Comparison of ENCODE assay signal across 1 cellular context in genomic region chr3:47381317-47382157, GRCh38.
TF ChIP-seq lines count a peak whose summit lies in the region.

No MANE protein-coding gene starts in this region.

TF ChIP-seq in HepG2, 621 proteins besides CTCF, POLR2A, EP300 and RAD21 (continued from another document and continues in another):
- TF ChIP-seq GTF3A (CRISPR knock-in tag; conservative IDR thresholded peaks at IDR 0.05) (0 out of 2 replicates have a peak, but pooled peaks have one; percentile 68), JUN (CRISPR knock-in tag; IDR thresholded peaks at IDR 0.05) (no peak), ZSCAN5A (CRISPR knock-in tag; IDR thresholded peaks at IDR 0.05; ENCODE audit: borderline replicate concordance) (0 out of 2 replicates have a peak, but pooled peaks have one; percentile 72), ARID3A (IDR thresholded peaks at IDR 0.05; ENCODE audit: low read depth, low read length) (no peak), NR2F6 (IDR thresholded peaks at IDR 0.05) (no peak), NR2F6 (CRISPR knock-in tag; IDR thresholded peaks at IDR 0.05) (no peak), MTF1 (CRISPR knock-in tag; IDR thresholded peaks at IDR 0.05) (no peak), ZFP62 (CRISPR knock-in tag; IDR thresholded peaks at IDR 0.05) (no peak), MBNL3 (CRISPR knock-in tag; conservative IDR thresholded peaks at IDR 0.05) (no peak), FOXK1 (CRISPR knock-in tag; IDR thresholded peaks at IDR 0.05; ENCODE audit: borderline replicate concordance, low read depth) (0 out of 2 replicates have a peak, but pooled peaks have one; percentile 24), ATF7-NPFF (CRISPR knock-in tag; IDR thresholded peaks at IDR 0.05; ENCODE audit: low read depth) (no peak; the same call in 1 of the 2 replicates), RFX3 (CRISPR knock-in tag; IDR thresholded peaks at IDR 0.05) (no peak), ZNF432 (CRISPR knock-in tag; IDR thresholded peaks at IDR 0.05; ENCODE audit: borderline replicate concordance) (no peak), ZBTB43 (CRISPR knock-in tag; conservative IDR thresholded peaks at IDR 0.05) (no peak; the same call in 1 of the 2 replicates), ZNF547 (CRISPR knock-in tag; IDR thresholded peaks at IDR 0.05) (no peak), ZNF280B (CRISPR knock-in tag; IDR thresholded peaks at IDR 0.05; ENCODE audit: borderline replicate concordance) (no peak), ZNF790 (CRISPR knock-in tag; IDR thresholded peaks at IDR 0.05; ENCODE audit: borderline replicate concordance) (no peak), ZNF17 (CRISPR knock-in tag; IDR thresholded peaks at IDR 0.05) (no peak), ZNF589 (CRISPR knock-in tag; conservative IDR thresholded peaks at IDR 0.05) (no peak; the same call in none of the 2 replicates), ZNF350 (CRISPR knock-in tag; IDR thresholded peaks at IDR 0.05; ENCODE audit: borderline replicate concordance, low read depth) (peak; percentile 24; the same call in 1 of the 2 replicates), ATF1 (CRISPR knock-in tag; IDR thresholded peaks at IDR 0.05) (no peak), SP4 (CRISPR knock-in tag; IDR thresholded peaks at IDR 0.05) (peak; percentile 58; the same call in 1 of the 2 replicates), ZNF138 (CRISPR knock-in tag; IDR thresholded peaks at IDR 0.05; ENCODE audit: low read depth) (no peak), RFX5 (IDR thresholded peaks at IDR 0.05; ENCODE audit: low read depth, low read length) (no peak), ZNF205 (CRISPR knock-in tag; IDR thresholded peaks at IDR 0.05) (no peak), DBP (CRISPR knock-in tag; IDR thresholded peaks at IDR 0.05; ENCODE audit: not compliant biosample characterization) (no peak), ZFP36L2 (CRISPR knock-in tag; IDR thresholded peaks at IDR 0.05) (no peak), MYPOP (CRISPR knock-in tag; IDR thresholded peaks at IDR 0.05) (no peak; the same call in 1 of the 2 replicates), SCMH1 (CRISPR knock-in tag; IDR thresholded peaks at IDR 0.05; ENCODE audit: borderline replicate concordance) (no peak), SYNCRIP (IDR thresholded peaks at IDR 0.05; ENCODE audit: insufficient read depth, low read depth, low read length) (no peak), ZNF331 (CRISPR knock-in tag; IDR thresholded peaks at IDR 0.05) (no peak), CENPX (CRISPR knock-in tag; IDR thresholded peaks at IDR 0.05) (no peak), REPIN1 (CRISPR knock-in tag; IDR thresholded peaks at IDR 0.05; ENCODE audit: borderline replicate concordance, low read depth) (0 out of 2 replicates have a peak, but pooled peaks have one; percentile 12), ZFYVE20 (CRISPR knock-in tag; IDR thresholded peaks at IDR 0.05; ENCODE audit: borderline replicate concordance, low read depth) (no peak), ZNF839 (CRISPR knock-in tag; IDR thresholded peaks at IDR 0.05; ENCODE audit: borderline replicate concordance) (no peak), ETS1 (CRISPR knock-in tag; IDR thresholded peaks at IDR 0.05) (no peak), ZBTB3 (CRISPR knock-in tag; IDR thresholded peaks at IDR 0.05; ENCODE audit: borderline replicate concordance, low read depth) (no peak; the same call in none of the 2 replicates), ZBTB39 (CRISPR knock-in tag; IDR thresholded peaks at IDR 0.05) (no peak), ZNF3 (CRISPR knock-in tag; IDR thresholded peaks at IDR 0.05) (no peak), IKZF4 (CRISPR knock-in tag; IDR thresholded peaks at IDR 0.05; ENCODE audit: borderline replicate concordance, low read depth, not compliant biosample characterization) (no peak), NCOA1 (CRISPR knock-in tag; IDR thresholded peaks at IDR 0.05) (no peak), FOXA1 (IDR thresholded peaks at IDR 0.05) (no peak), FOXA1 (CRISPR knock-in tag; IDR thresholded peaks at IDR 0.05) (no peak), KDM5B (CRISPR knock-in tag; IDR thresholded peaks at IDR 0.05; ENCODE audit: borderline replicate concordance) (no peak), AFF4 (CRISPR knock-in tag; IDR thresholded peaks at IDR 0.05) (no peak), MYNN (CRISPR knock-in tag; IDR thresholded peaks at IDR 0.05; ENCODE audit: low read depth) (no peak), SATB2 (CRISPR knock-in tag; IDR thresholded peaks at IDR 0.05) (no peak), IRF9 (CRISPR knock-in tag; IDR thresholded peaks at IDR 0.05; ENCODE audit: borderline replicate concordance) (no peak), MATR3 (CRISPR knock-in tag; IDR thresholded peaks at IDR 0.05) (no peak), DMAP1 (CRISPR knock-in tag; IDR thresholded peaks at IDR 0.05) (no peak), FOXA3 (CRISPR knock-in tag; IDR thresholded peaks at IDR 0.05) (no peak), ZNF251 (CRISPR knock-in tag; IDR thresholded peaks at IDR 0.05) (no peak; the same call in 1 of the 2 replicates)
